12 cellular contexts compared by ENCODE assay signal in the genomic region with DNA sequence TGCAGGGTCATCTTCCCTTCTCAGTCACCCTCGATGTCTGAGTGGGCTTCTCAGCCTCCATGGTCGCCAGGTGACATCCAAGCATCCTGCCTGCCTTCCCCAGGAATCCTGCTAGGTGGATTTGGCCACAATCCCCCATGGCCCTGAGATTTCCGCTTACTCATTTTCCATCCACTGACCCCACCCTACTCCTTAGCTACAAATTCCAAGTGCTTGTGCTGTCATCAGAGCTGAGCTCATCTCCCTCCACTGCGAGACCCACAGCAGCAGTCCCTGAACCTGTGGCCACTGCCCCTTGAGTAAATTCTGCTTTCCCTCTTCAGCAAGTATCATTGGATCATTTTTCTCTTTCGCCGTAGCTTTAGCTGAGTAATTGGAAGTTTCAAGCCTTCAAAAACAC.
A peak's percentile ranks its signal among the peaks of the same experiment; 100 is the strongest.
DNase-seq lines count a peak whose midpoint lies in the region; ATAC-seq, FAIRE-seq and TF ChIP-seq lines count a peak whose summit lies in the region.
"Had no signal": no experiment of that assay in that cellular context is flagged by ENCODE, and none has a peak within 500 bp of the region (broad histone marks: within the 10 kb centered on the region; RNA-seq: fewer than 3 reads in every experiment).

No MANE protein-coding gene starts in this region.

- FAIRE-seq in frontal cortex (lab: Jason Lieb, UNC), result no peak
- no peak for FAIRE-seq in small intestine (lab: Jason Lieb, UNC)

- no peaks in the 10 kb centered on the region for H3K9me3 ChIP-seq in right lobe of liver
- H3K9me3 ChIP-seq in testis, result no peaks in the 10 kb centered on the region
- H3K9me3 ChIP-seq in small intestine (ENCODE audit: control insufficient read depth, low read depth), result no peaks in the 10 kb centered on the region

- no peak for ATAC-seq in right lobe of liver

- WGBS in right lobe of liver (ENCODE audit: insufficient coverage, low coverage, low lambda C conversion rate, missing lambda C conversion rate), result 55% methylated on average over 3 of the region's 6 CpGs
- 82 to 89% methylated on average over 6 of the region's 6 CpGs for WGBS in testis, 2 donors
- WGBS in small intestine, 3 donors, result 61 to 69% (median 67%) methylated on average over 6 of the region's 6 CpGs

- TF ChIP-seq CTCF in brain microvascular endothelial cell (IDR thresholded peaks at IDR 0.05; ENCODE audit: low read depth, low read length, missing control alignments) (no peak), right lobe of liver (IDR thresholded peaks at IDR 0.05) (no peak), testis (IDR thresholded peaks at IDR 0.05) (no peak), GM13976 (IDR thresholded peaks at IDR 0.05; ENCODE audit: borderline replicate concordance, control extremely low read depth, extremely low read depth, insufficient read depth, missing control alignments) (no peak)

- intact Hi-C loops in right lobe of liver (cut with DNase I), result no loop called here
- intact Hi-C loops in testis (cut with DNase I; ENCODE audit: low total_unique reads), result no loop called here

- H3K27ac ChIP-seq in brain microvascular endothelial cell, result peak overlapping the region; percentile 96
- peak overlapping the region in 2 of 3 donors; percentile 33 for H3K27ac ChIP-seq in right lobe of liver
- peak overlapping the region; percentile 85 to 95 for H3K27ac ChIP-seq in testis
- H3K27ac ChIP-seq in small intestine (ENCODE audit: low read depth in 1 of 2, low read length in 1 of 2), result peak overlapping the region in 1 of 2 donors; percentile 77

- in situ Hi-C loops in brain microvascular endothelial cell (cut with HindIII; ENCODE audit: low pct_ligation_motif_present, low sequenced_read_pairs), result no loop called here
- in situ Hi-C loops in GM13976 (cut with MboI; ENCODE audit: low sequenced_read_pairs, unreplicated experiment), result no loop called here

- TF ChIP-seq POLR2A in right lobe of liver (IDR thresholded peaks at IDR 0.05) (no peak), testis (IDR thresholded peaks at IDR 0.05) (no peak)

- H3K4me3 ChIP-seq in brain microvascular endothelial cell (ENCODE audit: low read depth, low read length) (no peak overlapping the region), right lobe of liver (no peak overlapping the region), testis (no peak overlapping the region), small intestine (ENCODE audit: low read depth in 1 of 2, low read length in 2 of 2) (no peak overlapping the region)

- DNase-seq in HS-5 (ENCODE audit: low read depth) (peak; percentile 20), brain microvascular endothelial cell (peak; percentile 72), right lobe of liver (no peak), testis (no peak), GM13976 (ENCODE audit: low spot score) (no peak), NCI-H69 (lab: John Stamatoyannopoulos, UW) (no peak), frontal cortex (ENCODE audit: low spot score in 2 of 2) (no peak), small intestine (no peak)
- DNase-seq: activated CD4-positive, alpha-beta T cell treated with anti-CD3 and anti-CD28 coated beads, Interleukin-2, amount 50 U/mL, for 4 hours; activated naive CD4-positive, alpha-beta T cell treated with anti-CD3 and anti-CD28 coated beads, Interleukin-2, amount 50 U/mL, for 16 hours; NCI-H1048; NCI-H526 had no signal

- no peaks in the 10 kb centered on the region for H3K27me3 ChIP-seq in brain microvascular endothelial cell (replicated peaks)
- no peaks in the 10 kb centered on the region for H3K27me3 ChIP-seq in right lobe of liver
- no peaks in the 10 kb centered on the region for H3K27me3 ChIP-seq in testis
- peaks cover 0 to 3% of the 10 kb centered on the region in 2 donors for H3K27me3 ChIP-seq in small intestine (ENCODE audit: control insufficient read depth in 2 of 2, insufficient read depth in 2 of 2, low read length in 2 of 2)

- no peaks in the 10 kb centered on the region for H3K36me3 ChIP-seq in brain microvascular endothelial cell (replicated peaks)
- no peaks in the 10 kb centered on the region for H3K36me3 ChIP-seq in right lobe of liver
- H3K36me3 ChIP-seq in testis (ENCODE audit: low read depth, missing control alignments), result no peaks in the 10 kb centered on the region
- H3K36me3 ChIP-seq in small intestine (ENCODE audit: control insufficient read depth in 2 of 2, insufficient read depth in 2 of 2, low read length in 2 of 2), result no peaks in the 10 kb centered on the region

- H3K4me1 ChIP-seq in right lobe of liver, result no peaks in the 10 kb centered on the region
- H3K4me1 ChIP-seq in testis, result peaks cover 6% of the 10 kb centered on the region
- H3K4me1 ChIP-seq in small intestine (ENCODE audit: control insufficient read depth in 2 of 2, insufficient read depth in 1 of 2, low read depth in 1 of 2, low read length in 1 of 2), result no peaks in the 10 kb centered on the region

Comparison
In these comparisons a context has a peak if more than half of its experiments do, and no peak if none do; other contexts are left out.
1. DNase-seq: peak in HS-5 (single experiment) and brain microvascular endothelial cell (single experiment); none in right lobe of liver (0 of 3), testis (single experiment), GM13976 (single experiment), NCI-H69 (single experiment), frontal cortex (0 of 2) and small intestine (single experiment).